ENCODE assay signal across 17 cellular contexts in the genomic region with DNA sequence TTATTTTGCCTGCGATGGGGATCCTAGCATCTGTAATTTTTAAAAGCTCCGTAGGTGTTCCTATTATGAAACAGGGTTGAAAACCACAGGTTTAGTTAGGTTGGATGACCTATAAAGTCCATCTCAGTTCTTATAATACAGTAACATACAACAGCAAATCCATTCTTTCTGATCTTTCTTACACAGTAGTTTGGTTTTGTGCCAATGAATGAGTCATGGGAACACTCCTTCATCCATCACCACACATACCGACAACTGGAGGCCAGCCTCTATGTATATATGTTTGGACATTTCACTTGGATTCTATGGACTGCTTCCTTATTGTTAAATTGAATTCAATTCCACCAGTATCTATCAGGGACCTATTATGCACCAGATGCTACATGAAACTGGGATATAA.
DNase-seq lines count a peak whose midpoint lies in the region; FAIRE-seq and TF ChIP-seq lines count a peak whose summit lies in the region.
"Had no signal": no experiment of that assay in that cellular context is flagged by ENCODE, and none has a peak within 500 bp of the region (broad histone marks: within the 10 kb centered on the region; RNA-seq: fewer than 3 reads in every experiment).

No MANE protein-coding gene starts in this region.

- no peak for TF ChIP-seq CTCF in brain microvascular endothelial cell (IDR thresholded peaks at IDR 0.05; ENCODE audit: low read depth, low read length, missing control alignments)

- H3K27me3 ChIP-seq in brain microvascular endothelial cell (replicated peaks): no peaks in the 10 kb centered on the region
- no peaks in the 10 kb centered on the region for H3K27me3 ChIP-seq in H7 (ENCODE audit: control insufficient read depth, insufficient read depth, low read length)
- H3K27me3 ChIP-seq: esophagus muscularis mucosa, right atrium auricular region had no signal

- FAIRE-seq in HTR-8/SVneo (lab: Jason Lieb, UNC): no peak
- FAIRE-seq: GM12892 had no signal

- no peak overlapping the region for H3K4me3 ChIP-seq in brain microvascular endothelial cell (ENCODE audit: low read depth, low read length)
- H3K4me3 ChIP-seq in H7 (ENCODE audit: insufficient read depth, low read depth, low read length): no peak overlapping the region
- H3K4me3 ChIP-seq: esophagus muscularis mucosa, lung, right atrium auricular region had no signal

- in situ Hi-C loops in Caki2 (cut with HindIII; ENCODE audit: low pct_unique_long_range_greater_than_20kb, low sequenced_read_pairs) (no loop called here), brain microvascular endothelial cell (cut with HindIII; ENCODE audit: low pct_ligation_motif_present, low sequenced_read_pairs) (no loop called here)

- H3K27ac ChIP-seq in brain microvascular endothelial cell: no peak overlapping the region
- H3K27ac ChIP-seq: C4-2B, esophagus muscularis mucosa, right atrium auricular region had no signal

- H3K36me3 ChIP-seq in brain microvascular endothelial cell (replicated peaks) (no peaks in the 10 kb centered on the region), H7 (replicated peaks; ENCODE audit: control insufficient read depth, insufficient read depth, low read length) (no peaks in the 10 kb centered on the region)
- H3K36me3 ChIP-seq: right atrium auricular region had no signal

- DNase-seq in Caki2 (ENCODE audit: low read depth): peak; percentile 64
- DNase-seq in HTR-8/SVneo (ENCODE audit: insufficient read length, low spot score): peak; percentile 35
- DNase-seq in brain microvascular endothelial cell: peak; percentile 77
- peak; percentile 90 for DNase-seq in iris pigment epithelial cell (ENCODE audit: low read depth)
- DNase-seq in NCI-H748 (lab: John Stamatoyannopoulos, UW; ENCODE audit: unreplicated experiment): no peak
- no peak for DNase-seq in H7
- no peak for DNase-seq in ureter (ENCODE audit: low spot score)
- no peak for DNase-seq in NCI-H1105 (lab: John Stamatoyannopoulos, UW)
- DNase-seq: activated CD8-positive, alpha-beta memory T cell treated with anti-CD3 and anti-CD28 coated beads, Interleukin-2, amount 50 U/mL, for 4 hours; amniotic stem cell; Karpas-422; NCI-H526 had no signal

Comparison
In these comparisons a context has a peak if more than half of its experiments do, and no peak if none do; other contexts are left out.
1. DNase-seq: peak in Caki2 (single experiment), HTR-8/SVneo (single experiment), brain microvascular endothelial cell (single experiment) and iris pigment epithelial cell (single experiment); none in NCI-H748 (single experiment), H7 (single experiment), ureter (single experiment) and NCI-H1105 (single experiment).